ENCODE assay signal across 16 cellular contexts in genomic region chr15:44812029-44812517, GRCh38.
DNase-seq lines count a peak whose midpoint lies in the region; TF ChIP-seq lines count a peak whose summit lies in the region.
"Had no signal": no experiment of that assay in that cellular context is flagged by ENCODE, and none has a peak within 500 bp of the region (broad histone marks: within the 10 kb centered on the region; RNA-seq: fewer than 3 reads in every experiment).

No MANE protein-coding gene starts in this region.

- peak; percentile 82 for DNase-seq in DMS53 treated with DMSO at 0.1 percent for 48 hours (lab: John Stamatoyannopoulos, UW; ENCODE audit: unreplicated experiment)
- DNase-seq in NCI-H2029 (lab: John Stamatoyannopoulos, UW) = peak; percentile 53
- DNase-seq in SW480 (ENCODE audit: low spot score) = peak; percentile 90
- no peak for DNase-seq in activated CD4-positive, alpha-beta T cell treated with anti-CD3 and anti-CD28 coated beads, Interleukin-2, amount 50 U/mL, for 1 hour
- DNase-seq in ascending aorta (ENCODE audit: low spot score in 2 of 2) = no peak
- no peak for DNase-seq in activated CD4-positive, alpha-beta memory T cell treated with anti-CD3 and anti-CD28 coated beads, Interleukin-2, amount 10 ng/mL, durations not matched to agents 7 days and 5 days
- DNase-seq in ACHN = no peak
- DNase-seq: activated CD8-positive, alpha-beta memory T cell treated with anti-CD3 and anti-CD28 coated beads, Interleukin-2, amount 50 U/mL, for 4 hours; adrenal gland; BE2C; effector memory CD4-positive, alpha-beta T cell; H9; hypothalamus; T-helper 17 cell; tibial artery had no signal

- POLR2A ChIA-PET in activated CD4-positive, alpha-beta memory T cell treated with anti-CD3 and anti-CD28 coated beads, Interleukin-2, amount 10 ng/mL, durations not matched to agents 7 days and 5 days (lab: Charles Lee) = no interaction called here

- H3K4me3 ChIP-seq in liver (ENCODE audit: low read depth in 1 of 3, low read length in 3 of 3) = no peak overlapping the region
- no peak overlapping the region for H3K4me3 ChIP-seq in ascending aorta
- H3K4me3 ChIP-seq: adrenal gland, tibial artery had no signal

- no peak overlapping the region for H3K27ac Mint-ChIP-seq in activated CD4-positive, alpha-beta memory T cell treated with anti-CD3 and anti-CD28 coated beads, Interleukin-2, amount 10 ng/mL, durations not matched to agents 7 days and 5 days
- H3K27ac Mint-ChIP-seq: H9, T-helper 17 cell had no signal

- peak overlapping the region; percentile 39 to 53 for H3K9ac ChIP-seq in liver (ENCODE audit: low read depth in 1 of 2, low read length in 2 of 2)

- intact Hi-C loops in ascending aorta (cut with DNase I) = no loop called here

- H3K4me3 Mint-ChIP-seq in activated CD4-positive, alpha-beta memory T cell treated with anti-CD3 and anti-CD28 coated beads, Interleukin-2, amount 10 ng/mL, durations not matched to agents 7 days and 5 days = no peak overlapping the region
- H3K4me3 Mint-ChIP-seq: H9, T-helper 17 cell had no signal

- H3K4me1 ChIP-seq in liver (ENCODE audit: control insufficient read depth in 4 of 4, insufficient read depth in 4 of 4, low read length in 3 of 4) (peaks cover 0 to 30% (median 17%) of the 10 kb centered on the region in 4 donors), ascending aorta (no peaks in the 10 kb centered on the region)
- H3K4me1 ChIP-seq: adrenal gland, tibial artery had no signal

- H3K27me3 ChIP-seq in liver (ENCODE audit: control insufficient read depth in 4 of 4, insufficient read depth in 4 of 4, low read length in 3 of 4) (no peaks in the 10 kb centered on the region), ascending aorta (no peaks in the 10 kb centered on the region)
- H3K27me3 ChIP-seq: BE2C had no signal

- in situ Hi-C loops in ACHN (cut with HindIII; ENCODE audit: low pct_ligation_motif_present, low pct_unique_long_range_greater_than_20kb, low sequenced_read_pairs) = no loop called here

- H3K36me3 ChIP-seq in liver (ENCODE audit: control insufficient read depth in 4 of 4, insufficient read depth in 3 of 4, low read depth in 1 of 4, low read length in 3 of 4) (no peaks in the 10 kb centered on the region), ascending aorta (no peaks in the 10 kb centered on the region)
- H3K36me3 ChIP-seq: adrenal gland, BE2C, tibial artery had no signal

- WGBS in liver = 19% methylated on average over 5 of the region's 5 CpGs

- peak; percentile 23 for TF ChIP-seq CTCF in liver (IDR thresholded peaks at IDR 0.05; ENCODE audit: low read depth, low read length, missing input control)
- TF ChIP-seq CTCF in ascending aorta (IDR thresholded peaks at IDR 0.05) = no peak

- TF ChIP-seq RAD21 in liver (IDR thresholded peaks at IDR 0.05) = peak; percentile 76 to 80

- H3K9me3 ChIP-seq in liver (ENCODE audit: control insufficient read depth in 4 of 4, low read length in 3 of 4) (no peaks in the 10 kb centered on the region), ascending aorta (no peaks in the 10 kb centered on the region)
- H3K9me3 ChIP-seq: adrenal gland, BE2C, tibial artery had no signal

- no peaks in the 10 kb centered on the region for H3K36me3 Mint-ChIP-seq in activated CD4-positive, alpha-beta memory T cell treated with anti-CD3 and anti-CD28 coated beads, Interleukin-2, amount 10 ng/mL, durations not matched to agents 7 days and 5 days (ENCODE audit: low read depth)

- peaks cover 18% of the 10 kb centered on the region for H3K27me3 Mint-ChIP-seq in activated CD4-positive, alpha-beta memory T cell treated with anti-CD3 and anti-CD28 coated beads, Interleukin-2, amount 10 ng/mL, durations not matched to agents 7 days and 5 days

- CTCF ChIA-PET in activated CD4-positive, alpha-beta memory T cell treated with anti-CD3 and anti-CD28 coated beads, Interleukin-2, amount 10 ng/mL, durations not matched to agents 7 days and 5 days (lab: Charles Lee) = no interaction called here

- H3K27ac ChIP-seq in liver (ENCODE audit: low read depth in 1 of 2, low read length in 2 of 2) = peak overlapping the region; percentile 75 to 93
- no peak overlapping the region for H3K27ac ChIP-seq in ascending aorta
- H3K27ac ChIP-seq: adrenal gland, tibial artery had no signal

- no peaks in the 10 kb centered on the region for H3K4me1 Mint-ChIP-seq in activated CD4-positive, alpha-beta memory T cell treated with anti-CD3 and anti-CD28 coated beads, Interleukin-2, amount 10 ng/mL, durations not matched to agents 7 days and 5 days
- H3K4me1 Mint-ChIP-seq: T-helper 17 cell had no signal

- H3K9me3 Mint-ChIP-seq in activated CD4-positive, alpha-beta memory T cell treated with anti-CD3 and anti-CD28 coated beads, Interleukin-2, amount 10 ng/mL, durations not matched to agents 7 days and 5 days = no peaks in the 10 kb centered on the region
- H3K9me3 Mint-ChIP-seq: H9 had no signal

TF ChIP-seq in liver, 16 proteins besides CTCF, POLR2A, EP300 and RAD21:
- TF ChIP-seq SP1 (IDR thresholded peaks at IDR 0.05) (peak; percentile 97), FOXA1 (IDR thresholded peaks at IDR 0.05) (peak; percentile 77), REST (IDR thresholded peaks at IDR 0.05) (peak; percentile 67), EGR1 (IDR thresholded peaks at IDR 0.05; ENCODE audit: low read depth in 2 of 2) (peak in 1 of 2 donors; percentile 65), ATF3 (IDR thresholded peaks at IDR 0.05) (no peak), MAX (IDR thresholded peaks at IDR 0.05) (peak; percentile 81), NR2F2 (IDR thresholded peaks at IDR 0.05) (no peak), ZBTB33 (IDR thresholded peaks at IDR 0.05) (no peak), TAF1 (conservative IDR thresholded peaks at IDR 0.05) (peak; percentile 26), RXRA (IDR thresholded peaks at IDR 0.05) (peak; percentile 79 to 89), HNF4A (conservative IDR thresholded peaks at IDR 0.05) (peak; percentile 97 to 98), HNF4G (IDR thresholded peaks at IDR 0.05) (peak; percentile 98), GABPA (IDR thresholded peaks at IDR 0.05 in 1 of 2, conservative IDR thresholded peaks at IDR 0.05 in 1 of 2) (no peak), FOXA2 (IDR thresholded peaks at IDR 0.05) (peak; percentile 67), YY1 (IDR thresholded peaks at IDR 0.05) (peak; percentile 90), JUND (IDR thresholded peaks at IDR 0.05) (peak in 1 of 2 donors; percentile 73)

Comparison
In these comparisons a context has a peak if more than half of its experiments do, and no peak if none do; other contexts are left out.
1. DNase-seq: peak in DMS53 treated with DMSO at 0.1 percent for 48 hours (single experiment), NCI-H2029 (single experiment) and SW480 (single experiment); none in activated CD4-positive, alpha-beta T cell treated with anti-CD3 and anti-CD28 coated beads, Interleukin-2, amount 50 U/mL, for 1 hour (single experiment), ascending aorta (0 of 2), activated CD4-positive, alpha-beta memory T cell treated with anti-CD3 and anti-CD28 coated beads, Interleukin-2, amount 10 ng/mL, durations not matched to agents 7 days and 5 days (single experiment) and ACHN (single experiment).
2. H3K27ac ChIP-seq: peak in liver (2 of 2); none in ascending aorta (0 of 2).